32 cellular contexts compared by ENCODE assay signal in the genomic region with DNA sequence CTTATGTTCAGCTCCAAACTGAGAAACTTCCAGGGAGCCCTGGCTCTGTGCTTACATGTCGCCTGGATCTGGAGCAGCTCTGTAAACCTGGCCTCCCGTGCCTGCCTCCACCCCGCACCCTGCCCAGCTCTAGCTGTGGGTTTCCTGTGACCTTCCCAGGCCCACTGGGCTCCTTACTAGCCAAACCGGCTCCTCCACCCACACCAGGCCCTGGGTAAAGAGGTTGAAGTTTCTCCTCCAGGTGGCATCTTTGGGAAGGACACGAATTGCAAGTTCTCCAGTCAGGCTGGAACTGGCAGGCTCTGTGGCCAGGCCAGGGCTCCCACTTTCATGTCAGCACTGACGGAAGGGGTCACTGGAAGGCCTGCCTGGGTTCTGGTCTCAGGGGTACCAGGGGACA.
A peak's percentile ranks its signal among the peaks of the same experiment; 100 is the strongest.
DNase-seq lines count a peak whose midpoint lies in the region; ATAC-seq, FAIRE-seq and TF ChIP-seq lines count a peak whose summit lies in the region.
"Had no signal": no experiment of that assay in that cellular context is flagged by ENCODE, and none has a peak within 500 bp of the region (broad histone marks: within the 10 kb centered on the region; RNA-seq: fewer than 3 reads in every experiment).

No MANE protein-coding gene starts in this region.

- no peak overlapping the region for H3K18ac ChIP-seq in trophoblast cell (ENCODE audit: low read length)

- peak; percentile 47 to 58; a peak in 4 of 6 replicates for ATAC-seq in A549
- ATAC-seq: sciatic nerve had no signal

- no peak overlapping the region for H2AFZ ChIP-seq in trophoblast cell (ENCODE audit: insufficient read depth, low read length, poor library complexity)

- no peak for DNase-seq in A549 (ENCODE audit: low read depth in 1 of 2, low spot score in 1 of 2)
- DNase-seq in HTR-8/SVneo (ENCODE audit: insufficient read length, low spot score): no peak
- DNase-seq in chondrocyte (ENCODE audit: low spot score): peak; percentile 69
- DNase-seq in trophoblast cell: peak; percentile 83 to 90
- DNase-seq in GM10248 (ENCODE audit: extremely low spot score): no peak
- DNase-seq in type B pancreatic cell (ENCODE audit: extremely low spot score, unreplicated experiment): no peak
- DNase-seq in foreskin fibroblast: no peak
- DNase-seq: activated CD4-positive, alpha-beta T cell treated with anti-CD3 and anti-CD28 coated beads, Interleukin-2, amount 50 U/mL, for 4 hours; activated naive CD4-positive, alpha-beta T cell; activated T-cell treated with anti-CD3 and anti-CD28 coated beads, Interleukin-2, amount 50 U/mL, for 72 hours; BE2C; caudate nucleus; CD8-positive, alpha-beta memory T cell; cortex of kidney; effector memory CD8-positive, alpha-beta T cell; erythroblast; HCEC 1CT; head of caudate nucleus; left ventricle myocardium inferior; mesendoderm; NCI-H1092 treated with DMSO at 0.1 percent for 48 hours; NCI-H1694 treated with DMSO at 0.1 percent for 48 hours; NCI-H510A treated with DMSO at 0.1 percent for 48 hours; stimulated activated CD4-positive, alpha-beta T cell treated with anti-CD3 and anti-CD28 coated beads, Interleukin-12 subunit alpha, Interleukin-12 subunit beta, amount 100 ng/mL, for 4 hours; stimulated activated CD4-positive, alpha-beta T cell treated with anti-CD3 and anti-CD28 coated beads, Interleukin-2, amount 100 ng/mL, for 48 hours; T-helper 1 cell; upper lobe of left lung had no signal

- no peak overlapping the region for H2BK12ac ChIP-seq in trophoblast cell (ENCODE audit: low read length)

- H3K27ac ChIP-seq in A549 (no peak overlapping the region), trophoblast cell (ENCODE audit: low read depth, low read length) (no peak overlapping the region)
- H3K27ac ChIP-seq: left ventricle myocardium inferior, RWPE1, SK-N-MC, upper lobe of left lung had no signal

- no peak overlapping the region for H4K12ac ChIP-seq in trophoblast cell (ENCODE audit: low read depth, low read length)

- TF ChIP-seq CTCF in A549 (IDR thresholded peaks at IDR 0.05) (no peak), chondrocyte (IDR thresholded peaks at IDR 0.05) (no peak), GM10248 (IDR thresholded peaks at IDR 0.05; ENCODE audit: control extremely low read depth, extremely low read depth, low read depth, missing control alignments) (no peak), type B pancreatic cell (conservative IDR thresholded peaks at IDR 0.05) (no peak), foreskin fibroblast (IDR thresholded peaks at IDR 0.05; ENCODE audit: low read depth, low read length) (no peak)

- peaks cover 4 to 6% of the 10 kb centered on the region in 2 experiments for H3K36me3 ChIP-seq in trophoblast cell (ENCODE audit: control insufficient read depth in 1 of 2, insufficient read depth in 2 of 2, low read length in 2 of 2)
- H3K36me3 ChIP-seq: BE2C, left ventricle myocardium inferior, upper lobe of left lung had no signal

- H3K4me3 ChIP-seq in A549 (no peak overlapping the region), trophoblast cell (ENCODE audit: low read depth, low read length) (no peak overlapping the region), foreskin fibroblast (ENCODE audit: low read depth in 1 of 2, low read length in 2 of 2) (no peak overlapping the region)
- H3K4me3 ChIP-seq: left ventricle myocardium inferior, SK-N-MC, upper lobe of left lung had no signal

- H2BK5ac ChIP-seq in trophoblast cell (ENCODE audit: low read depth, low read length, poor library complexity): no peak overlapping the region

- H3K23ac ChIP-seq in trophoblast cell (ENCODE audit: low read length): no peak overlapping the region

- no peak overlapping the region for H3K4me3 Mint-ChIP-seq in chondrocyte (ENCODE audit: unreplicated experiment)
- H3K4me3 Mint-ChIP-seq in type B pancreatic cell: no peak overlapping the region
- H3K4me3 Mint-ChIP-seq: activated CD8-positive, alpha-beta memory T cell treated with anti-CD3 and anti-CD28 coated beads, Interleukin-2, amount 10 ng/mL, durations not matched to agents 7 days and 5 days had no signal

- 88% methylated on average over 4 of the region's 6 CpGs for WGBS in A549 (ENCODE audit: missing lambda C conversion rate)
- no CpG with 5 or more reads among the region's 6 CpGs for WGBS in trophoblast cell (ENCODE audit: extremely low coverage, insufficient coverage, insufficient read length)

- no peaks in the 10 kb centered on the region for H3K4me1 ChIP-seq in A549
- H3K4me1 ChIP-seq in trophoblast cell (ENCODE audit: control insufficient read depth in 1 of 2, insufficient read depth in 2 of 2, low read length in 2 of 2): peaks cover 12 to 22% of the 10 kb centered on the region in 2 experiments
- H3K4me1 ChIP-seq: BE2C, left ventricle myocardium inferior, upper lobe of left lung had no signal

- no peak for TF ChIP-seq RAD21 in A549 (conservative IDR thresholded peaks at IDR 0.05 in 1 of 2, IDR thresholded peaks at IDR 0.05 in 1 of 2)

- no peak overlapping the region for H3K27ac Mint-ChIP-seq in chondrocyte (ENCODE audit: unreplicated experiment)
- H3K27ac Mint-ChIP-seq in type B pancreatic cell: no peak overlapping the region
- H3K27ac Mint-ChIP-seq: activated CD8-positive, alpha-beta memory T cell treated with anti-CD3 and anti-CD28 coated beads, Interleukin-2, amount 10 ng/mL, durations not matched to agents 7 days and 5 days; activated T-cell treated with anti-CD3 and anti-CD28 coated beads, Interleukin-2, amount 50 U/mL, for 72 hours had no signal

- H3K14ac ChIP-seq in trophoblast cell (ENCODE audit: low read length): no peak overlapping the region

- H3K27me3 Mint-ChIP-seq in chondrocyte (ENCODE audit: low read depth) (no peaks in the 10 kb centered on the region), type B pancreatic cell (no peaks in the 10 kb centered on the region)
- H3K27me3 Mint-ChIP-seq: effector memory CD8-positive, alpha-beta T cell had no signal

- no peak overlapping the region for H2BK120ac ChIP-seq in trophoblast cell (ENCODE audit: insufficient read depth, low read length, poor library complexity)

- no peaks in the 10 kb centered on the region for H3K79me1 ChIP-seq in trophoblast cell (ENCODE audit: low read length)

- no peak overlapping the region for H3K4ac ChIP-seq in trophoblast cell (ENCODE audit: low read depth, low read length)

- H3K9me3 ChIP-seq in A549: no peaks in the 10 kb centered on the region
- peaks cover 3% of the 10 kb centered on the region for H3K9me3 ChIP-seq in trophoblast cell (ENCODE audit: insufficient read depth, low read depth, low read length)
- H3K9me3 ChIP-seq: BE2C had no signal

- CTCF ChIA-PET in A549 (lab: Yijun Ruan, JAX): interaction anchor here (1.4 to 2.3 kb wide), 3 partner anchors 10 to 254 kb away, joined by 7 to 14 read pairs (median 13); no protein-coding TSS in a partner anchor
- CTCF ChIA-PET in GM10248 (lab: Yijun Ruan, JAX): interaction anchor here (1.0 to 3.9 kb wide), 2 partner anchors 9 to 10 kb away, joined by 4 to 19 read pairs; no protein-coding TSS in a partner anchor

- H3K4me2 ChIP-seq in A549: no peak overlapping the region
- no peak overlapping the region for H3K4me2 ChIP-seq in trophoblast cell (ENCODE audit: low read length)

- no peak overlapping the region for H2AK5ac ChIP-seq in trophoblast cell (ENCODE audit: low read length)

- no peak overlapping the region for H4K8ac ChIP-seq in trophoblast cell (ENCODE audit: low read depth, low read length)

- no peak overlapping the region for H3K9ac ChIP-seq in trophoblast cell (ENCODE audit: low read length)

- no peak for TF ChIP-seq POLR2A in A549 (IDR thresholded peaks at IDR 0.05; ENCODE audit: low read length)

- peaks cover 17% of the 10 kb centered on the region for H3K36me3 Mint-ChIP-seq in chondrocyte (ENCODE audit: low read depth)
- peaks cover 4% of the 10 kb centered on the region for H3K36me3 Mint-ChIP-seq in type B pancreatic cell
- H3K36me3 Mint-ChIP-seq: activated CD8-positive, alpha-beta memory T cell treated with anti-CD3 and anti-CD28 coated beads, Interleukin-2, amount 10 ng/mL, durations not matched to agents 7 days and 5 days had no signal

- H3K9me3 Mint-ChIP-seq in chondrocyte (ENCODE audit: low read depth) (no peaks in the 10 kb centered on the region), type B pancreatic cell (peaks cover 4% of the 10 kb centered on the region)

- H3K79me2 ChIP-seq in trophoblast cell (ENCODE audit: control insufficient read depth, insufficient read depth, low read length, poor library complexity): no peaks in the 10 kb centered on the region

- TF ChIP-seq EP300 in A549 (IDR thresholded peaks at IDR 0.05): no peak

- no peaks in the 10 kb centered on the region for H3K27me3 ChIP-seq in trophoblast cell (ENCODE audit: insufficient read depth, low read length)
- H3K27me3 ChIP-seq: BE2C, upper lobe of left lung had no signal

- peaks cover 9% of the 10 kb centered on the region for H3K4me1 Mint-ChIP-seq in chondrocyte (ENCODE audit: low read depth)
- peaks cover 20% of the 10 kb centered on the region for H3K4me1 Mint-ChIP-seq in type B pancreatic cell (ENCODE audit: unreplicated experiment)

- POLR2A ChIA-PET in A549 (lab: Yijun Ruan, JAX) (no interaction called here), GM10248 (lab: Yijun Ruan, JAX) (no interaction called here)

- H4K91ac ChIP-seq in trophoblast cell (ENCODE audit: low read depth, low read length): no peak overlapping the region

- no peak for FAIRE-seq in A549 (lab: Jason Lieb, UNC)
- FAIRE-seq in HTR-8/SVneo (lab: Jason Lieb, UNC): peak; percentile 76
- FAIRE-seq: islet of Langerhans had no signal

TF ChIP-seq in A549, 52 proteins besides CTCF, POLR2A, EP300 and RAD21 (continues in another document):
- TF ChIP-seq HOXB5 (CRISPR knock-in tag; IDR thresholded peaks at IDR 0.05): no peak
- no peak for TF ChIP-seq ZFP36 (IDR thresholded peaks at IDR 0.05; ENCODE audit: borderline replicate concordance, partially characterized antibody)
- TF ChIP-seq ZSCAN20 (CRISPR knock-in tag; IDR thresholded peaks at IDR 0.05): no peak
- no peak for TF ChIP-seq CEBPB (IDR thresholded peaks at IDR 0.05)
- TF ChIP-seq, protein P1, sequence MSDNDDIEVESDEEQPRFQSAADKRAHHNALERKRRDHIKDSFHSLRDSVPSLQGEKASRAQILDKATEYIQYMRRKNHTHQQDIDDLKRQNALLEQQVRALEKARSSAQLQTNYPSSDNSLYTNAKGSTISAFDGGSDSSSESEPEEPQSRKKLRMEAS (IDR thresholded peaks at IDR 0.05): no peak
- TF ChIP-seq, protein P2, sequence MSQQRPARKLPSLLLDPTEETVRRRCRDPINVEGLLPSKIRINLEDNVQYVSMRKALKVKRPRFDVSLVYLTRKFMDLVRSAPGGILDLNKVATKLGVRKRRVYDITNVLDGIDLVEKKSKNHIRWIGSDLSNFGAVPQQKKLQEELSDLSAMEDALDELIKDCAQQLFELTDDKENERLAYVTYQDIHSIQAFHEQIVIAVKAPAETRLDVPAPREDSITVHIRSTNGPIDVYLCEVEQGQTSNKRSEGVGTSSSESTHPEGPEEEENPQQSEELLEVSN (IDR thresholded peaks at IDR 0.05; ENCODE audit: borderline replicate concordance, low read depth): no peak

Comparison
In these comparisons a context has a peak if more than half of its experiments do, and no peak if none do; other contexts are left out.
1. DNase-seq: peak in chondrocyte (single experiment) and trophoblast cell (2 of 2); none in A549 (0 of 2), HTR-8/SVneo (single experiment), GM10248 (single experiment), type B pancreatic cell (single experiment) and foreskin fibroblast (0 of 2).